ENCODE assay signal across 8 cellular contexts in the genomic region with DNA sequence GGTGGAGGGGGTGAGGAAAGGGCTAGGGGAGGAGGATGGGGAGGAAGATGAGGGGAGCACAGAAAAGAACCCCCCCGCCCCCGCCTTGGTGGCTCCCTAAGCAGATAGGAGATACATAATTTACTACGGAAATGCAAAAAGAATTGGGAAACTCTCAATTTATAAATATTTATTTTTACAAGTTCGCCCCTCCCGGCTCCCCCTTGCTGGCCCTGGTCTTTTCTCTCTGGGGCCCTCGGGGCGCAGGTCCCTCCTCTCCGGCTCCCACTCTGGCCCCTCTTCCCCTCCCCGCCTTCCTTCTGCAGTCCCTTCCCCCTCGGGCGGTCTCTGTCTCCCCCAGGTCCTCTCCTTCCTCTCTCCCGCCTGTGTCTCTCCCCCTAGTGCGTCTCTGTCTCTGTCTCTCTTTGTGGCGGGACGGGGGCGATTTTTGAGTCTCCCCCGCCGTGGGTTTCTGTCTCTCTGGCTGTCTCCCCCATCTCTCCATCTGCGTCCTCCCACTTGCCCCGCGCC.
A peak's percentile ranks its signal among the peaks of the same experiment; 100 is the strongest.
DNase-seq lines count a peak whose midpoint lies in the region; ATAC-seq, FAIRE-seq and TF ChIP-seq lines count a peak whose summit lies in the region.

No MANE protein-coding gene starts in this region.

- peak overlapping the region; percentile 55 for H3K4me3 Mint-ChIP-seq in CD8-positive, alpha-beta T cell

- POLR2A ChIA-PET in CD8-positive, alpha-beta T cell (lab: Charles Lee) = no interaction called here

- H3K4me1 Mint-ChIP-seq in CD8-positive, alpha-beta T cell (ENCODE audit: low read depth) = peaks cover 6% of the 10 kb centered on the region

- FAIRE-seq in small intestine (lab: Jason Lieb, UNC) = no peak

- CTCF ChIA-PET in CD8-positive, alpha-beta T cell (lab: Charles Lee) = no interaction called here

- no peak overlapping the region for H3K27ac ChIP-seq in CD8-positive, alpha-beta T cell (ENCODE audit: low read depth, low read length)
- H3K27ac ChIP-seq in Peyer's patch (peak overlapping the region; percentile 62 to 80 (median 70)), esophagus squamous epithelium (peak overlapping the region; percentile 67 to 84 (median 76)), neutrophil (no peak overlapping the region), small intestine (ENCODE audit: low read depth in 1 of 2, low read length in 1 of 2) (peak overlapping the region in 1 of 2 donors; percentile 69)

- H3K36me3 ChIP-seq in CD8-positive, alpha-beta T cell (ENCODE audit: insufficient read depth, low read length) = no peaks in the 10 kb centered on the region
- no peaks in the 10 kb centered on the region for H3K36me3 ChIP-seq in Peyer's patch
- H3K36me3 ChIP-seq in esophagus squamous epithelium = no peaks in the 10 kb centered on the region
- H3K36me3 ChIP-seq in neutrophil = no peaks in the 10 kb centered on the region
- H3K36me3 ChIP-seq in small intestine (ENCODE audit: control insufficient read depth in 2 of 2, insufficient read depth in 2 of 2, low read length in 2 of 2) = no peaks in the 10 kb centered on the region

- no peak overlapping the region for H3K27ac Mint-ChIP-seq in CD8-positive, alpha-beta T cell

- H3K27me3 Mint-ChIP-seq in CD8-positive, alpha-beta T cell (ENCODE audit: low read depth) = peaks cover 3% of the 10 kb centered on the region

- no peaks in the 10 kb centered on the region for H3K36me3 Mint-ChIP-seq in CD8-positive, alpha-beta T cell

- H3K9me3 Mint-ChIP-seq in CD8-positive, alpha-beta T cell = peaks cover 4% of the 10 kb centered on the region

- intact Hi-C loops in CD8-positive, alpha-beta T cell (cut with DNase I, micrococcal nuclease) = no loop called here
- intact Hi-C loops in esophagus squamous epithelium (cut with DNase I) = no loop called here

- no peak for TF ChIP-seq CTCF in CD8-positive, alpha-beta T cell (IDR thresholded peaks at IDR 0.05)
- TF ChIP-seq CTCF in Peyer's patch (IDR thresholded peaks at IDR 0.05) = no peak
- TF ChIP-seq CTCF in esophagus squamous epithelium (IDR thresholded peaks at IDR 0.05) = no peak
- no peak for TF ChIP-seq CTCF in neutrophil (IDR thresholded peaks at IDR 0.05)

- DNase-seq in CD8-positive, alpha-beta T cell = no peak
- DNase-seq in Peyer's patch = no peak
- DNase-seq in esophagus squamous epithelium (lab: John Stamatoyannopoulos, UW) = no peak
- DNase-seq in NCI-H187 (lab: John Stamatoyannopoulos, UW) = no peak
- no peak for DNase-seq in Ammon's horn (ENCODE audit: low spot score)
- no peak for DNase-seq in small intestine

- 3% methylated on average over 18 to 19 of the region's 21 CpGs for WGBS in esophagus squamous epithelium, 2 donors
- 5 to 12% (median 5%) methylated on average over 18 to 21 of the region's 21 CpGs for WGBS in small intestine, 3 donors

- no peak for TF ChIP-seq POLR2A in Peyer's patch (IDR thresholded peaks at IDR 0.05)
- no peak for TF ChIP-seq POLR2A in esophagus squamous epithelium (IDR thresholded peaks at IDR 0.05)

- peak; percentile 8 for ATAC-seq in CD8-positive, alpha-beta T cell
- ATAC-seq in HG03139 (IDR thresholded peaks at IDR 0.05; ENCODE audit: unreplicated experiment) = no peak

- H3K27me3 ChIP-seq in CD8-positive, alpha-beta T cell (ENCODE audit: insufficient read depth, low read length) = no peaks in the 10 kb centered on the region
- H3K27me3 ChIP-seq in Peyer's patch = peaks cover 0 to 8% of the 10 kb centered on the region in 2 donors
- H3K27me3 ChIP-seq in esophagus squamous epithelium = peaks cover 0 to 20% (median 0%) of the 10 kb centered on the region in 4 donors
- H3K27me3 ChIP-seq in neutrophil = peaks cover 13% of the 10 kb centered on the region
- peaks cover 0 to 2% of the 10 kb centered on the region in 2 donors for H3K27me3 ChIP-seq in small intestine (ENCODE audit: control insufficient read depth in 2 of 2, insufficient read depth in 2 of 2, low read length in 2 of 2)

- H3K9me3 ChIP-seq in CD8-positive, alpha-beta T cell (ENCODE audit: low read length) = no peaks in the 10 kb centered on the region
- H3K9me3 ChIP-seq in Peyer's patch (no peaks in the 10 kb centered on the region), esophagus squamous epithelium (peaks cover 0 to 12% (median 10%) of the 10 kb centered on the region in 3 donors), neutrophil (no peaks in the 10 kb centered on the region), small intestine (ENCODE audit: control insufficient read depth, low read depth) (no peaks in the 10 kb centered on the region)

- H3K4me1 ChIP-seq in CD8-positive, alpha-beta T cell (ENCODE audit: insufficient read depth, low read length) = peaks cover 13% of the 10 kb centered on the region
- H3K4me1 ChIP-seq in Peyer's patch = peaks cover 0 to 18% (median 4%) of the 10 kb centered on the region in 4 donors
- H3K4me1 ChIP-seq in esophagus squamous epithelium = peaks cover 22 to 54% (median 28%) of the 10 kb centered on the region in 3 donors
- peaks cover 45% of the 10 kb centered on the region in 2 experiments for H3K4me1 ChIP-seq in neutrophil (ENCODE audit: control insufficient read depth in 1 of 2, insufficient read depth in 1 of 2, low read depth in 1 of 2, low read length in 1 of 2)
- no peaks in the 10 kb centered on the region for H3K4me1 ChIP-seq in small intestine (ENCODE audit: control insufficient read depth in 2 of 2, insufficient read depth in 1 of 2, low read depth in 1 of 2, low read length in 1 of 2)

- no peak overlapping the region for H3K4me3 ChIP-seq in CD8-positive, alpha-beta T cell (ENCODE audit: low read depth, low read length)
- H3K4me3 ChIP-seq in Peyer's patch (peak overlapping the region; percentile 10 to 52 (median 34)), esophagus squamous epithelium (peak overlapping the region; percentile 19 to 60 (median 42)), neutrophil (ENCODE audit: low read depth in 1 of 2, low read length in 1 of 2) (peak overlapping the region; percentile 55 to 60), small intestine (ENCODE audit: low read depth in 1 of 2, low read length in 2 of 2) (no peak overlapping the region)

Comparison
In these comparisons a context has a peak if more than half of its experiments do, and no peak if none do; other contexts are left out.
1. H3K27ac ChIP-seq: peak in Peyer's patch (4 of 4) and esophagus squamous epithelium (4 of 4); none in CD8-positive, alpha-beta T cell (single experiment) and neutrophil (single experiment).
2. H3K4me3 ChIP-seq: peak in Peyer's patch (4 of 4), esophagus squamous epithelium (4 of 4) and neutrophil (2 of 2); none in CD8-positive, alpha-beta T cell (single experiment) and small intestine (0 of 2).